17 cellular contexts compared by ENCODE assay signal in genomic region chrX:122850326-122850725, GRCh38.
A peak's percentile ranks its signal among the peaks of the same experiment; 100 is the strongest.
DNase-seq lines count a peak whose midpoint lies in the region; ATAC-seq, FAIRE-seq and TF ChIP-seq lines count a peak whose summit lies in the region.
"Had no signal": no experiment of that assay in that cellular context is flagged by ENCODE, and none has a peak within 500 bp of the region (broad histone marks: within the 10 kb centered on the region; RNA-seq: fewer than 3 reads in every experiment).

No MANE protein-coding gene starts in this region.

- H4K20me1 ChIP-seq in osteoblast (ENCODE audit: insufficient read depth, low read length): no peaks in the 10 kb centered on the region

- intact Hi-C loops in vagina (cut with DNase I): no loop called here

- no peaks in the 10 kb centered on the region for H3K9me3 Mint-ChIP-seq in HFFc6

- no peaks in the 10 kb centered on the region for H3K36me3 ChIP-seq in RWPE2 (ENCODE audit: low read depth)
- H3K36me3 ChIP-seq in bronchial epithelial cell (ENCODE audit: control insufficient read depth, insufficient read depth, low read length): no peaks in the 10 kb centered on the region
- H3K36me3 ChIP-seq in osteoblast (ENCODE audit: insufficient read depth, low read length): no peaks in the 10 kb centered on the region
- no peaks in the 10 kb centered on the region for H3K36me3 ChIP-seq in vagina

- H2AFZ ChIP-seq in osteoblast (ENCODE audit: low read length): peak overlapping the region; percentile 62

- FAIRE-seq in bronchial epithelial cell (lab: Jason Lieb, UNC): no peak
- FAIRE-seq: HTR-8/SVneo had no signal

- H3K4me1 ChIP-seq in RWPE2 (ENCODE audit: insufficient read depth, poor library complexity, severe bottlenecking) (no peaks in the 10 kb centered on the region), osteoblast (ENCODE audit: insufficient read depth, low read length) (peaks cover 6% of the 10 kb centered on the region), vagina (no peaks in the 10 kb centered on the region)

- no peaks in the 10 kb centered on the region for H3K27me3 Mint-ChIP-seq in HFFc6 (ENCODE audit: insufficient read depth)

- H3K27me3 ChIP-seq in RWPE2 (ENCODE audit: insufficient read depth, poor library complexity, severe bottlenecking) (no peaks in the 10 kb centered on the region), bronchial epithelial cell (ENCODE audit: control insufficient read depth, insufficient read depth, low read length) (no peaks in the 10 kb centered on the region), osteoblast (ENCODE audit: insufficient read depth, low read length) (no peaks in the 10 kb centered on the region), vagina (no peaks in the 10 kb centered on the region)

- no peaks in the 10 kb centered on the region for H3K79me2 ChIP-seq in osteoblast (ENCODE audit: insufficient read depth, low read length)

- no peak overlapping the region for H3K27ac Mint-ChIP-seq in HFFc6
- H3K27ac Mint-ChIP-seq: H9 had no signal

- H3K27ac ChIP-seq in RWPE2 (ENCODE audit: poor library complexity, severe bottlenecking) (no peak overlapping the region), osteoblast (ENCODE audit: low read depth, low read length) (no peak overlapping the region), vagina (no peak overlapping the region)
- H3K27ac ChIP-seq: C4-2B, HL-60, RWPE1 had no signal

- no peak overlapping the region for H3K4me3 ChIP-seq in RWPE2 (ENCODE audit: severe bottlenecking)
- H3K4me3 ChIP-seq in bronchial epithelial cell (ENCODE audit: low read depth, low read length): no peak overlapping the region
- H3K4me3 ChIP-seq in osteoblast (ENCODE audit: insufficient read depth, low read length): no peak overlapping the region
- H3K4me3 ChIP-seq in vagina: no peak overlapping the region

- no peak overlapping the region for H3K4me2 ChIP-seq in osteoblast (ENCODE audit: insufficient read depth, low read length)

- H3K36me3 Mint-ChIP-seq in HFFc6 (ENCODE audit: low read depth): no peaks in the 10 kb centered on the region

- ATAC-seq in RWPE2 (ENCODE audit: low read depth): peak; percentile 38; the same call in 1 of the 3 replicates

- no peak for DNase-seq in HFFc6
- DNase-seq in RWPE2 (ENCODE audit: low spot score): no peak
- DNase-seq in bronchial epithelial cell (ENCODE audit: low read depth): peak; percentile 76
- no peak for DNase-seq in osteoblast (ENCODE audit: insufficient read length, low spot score, missing footprints)
- no peak for DNase-seq in NCI-H1105 treated with DMSO at 0.1 percent for 48 hours (lab: John Stamatoyannopoulos, UW)
- DNase-seq in vagina (ENCODE audit: extremely low spot score in 2 of 2): no peak
- DNase-seq in iPS-NIHi7 (ENCODE audit: extremely low spot score): no peak
- DNase-seq: AML-193, DMS153, H9, IMR-90, NCI-H1105, NCI-H1694 had no signal

- H3K4me3 Mint-ChIP-seq in HFFc6: no peak overlapping the region
- H3K4me3 Mint-ChIP-seq: H9 had no signal

- TF ChIP-seq CTCF in HFFc6 (IDR thresholded peaks at IDR 0.05) (0 out of 2 replicates have a peak, but pooled peaks have one; percentile 13), RWPE2 (IDR thresholded peaks at IDR 0.05; ENCODE audit: poor library complexity, severe bottlenecking) (no peak), bronchial epithelial cell (IDR thresholded peaks at IDR 0.05; ENCODE audit: insufficient read depth, low read length, severe bottlenecking) (peak; percentile 1), osteoblast (IDR thresholded peaks at IDR 0.05; ENCODE audit: extremely low read depth, low read depth, low read length) (no peak), vagina (IDR thresholded peaks at IDR 0.05) (no peak)

- TF ChIP-seq POLR2A in vagina (IDR thresholded peaks at IDR 0.05): no peak

- H3K4me1 Mint-ChIP-seq in HFFc6 (ENCODE audit: low read depth): peaks cover 9% of the 10 kb centered on the region
- H3K4me1 Mint-ChIP-seq: H9 had no signal

- H3K9me3 ChIP-seq in RWPE2 (ENCODE audit: severe bottlenecking) (no peaks in the 10 kb centered on the region), osteoblast (ENCODE audit: low read depth, low read length) (no peaks in the 10 kb centered on the region), vagina (no peaks in the 10 kb centered on the region)

Comparison
In these comparisons a context has a peak if more than half of its experiments do, and no peak if none do; other contexts are left out.
1. CTCF ChIP-seq: peak in HFFc6 (single experiment) and bronchial epithelial cell (single experiment); none in RWPE2 (single experiment), osteoblast (single experiment) and vagina (0 of 3).